ENCODE assay signal across 15 cellular contexts in the genomic region with DNA sequence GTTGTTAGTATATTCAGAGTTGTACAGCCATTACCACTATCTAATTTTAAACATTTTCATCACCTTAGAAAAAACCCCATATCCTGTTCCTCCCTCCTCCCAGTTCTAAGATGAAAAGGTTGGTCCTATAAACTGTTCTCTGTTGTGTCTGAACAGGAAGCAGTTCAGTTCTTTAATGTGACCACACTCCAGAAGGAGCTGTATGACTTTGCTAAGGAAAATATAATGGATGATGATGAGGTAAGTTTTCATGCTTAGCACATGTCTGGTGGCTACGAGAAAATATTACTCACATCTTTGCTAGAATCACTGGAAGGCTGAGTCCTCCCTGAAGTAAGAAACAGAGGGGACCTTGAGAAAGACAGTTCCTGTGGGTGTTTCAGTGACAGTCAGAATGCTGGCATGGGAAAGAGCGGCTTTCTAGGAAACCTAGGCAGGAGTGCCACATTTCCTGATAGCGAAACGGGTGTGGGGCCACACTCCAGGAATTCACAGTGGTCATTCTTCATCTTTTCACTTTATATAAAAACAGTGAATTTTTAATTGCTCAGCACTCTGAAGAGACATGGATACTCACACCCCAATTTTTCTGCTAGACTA. TPM values are rescaled to one million over a fixed set of nuclear protein-coding genes. Genes with fewer than 3 reads are reported as not detected.
A peak's percentile ranks its signal among the peaks of the same experiment; 100 is the strongest.
DNase-seq lines count a peak whose midpoint lies in the region; ATAC-seq and TF ChIP-seq lines count a peak whose summit lies in the region.
"Had no signal": no experiment of that assay in that cellular context is flagged by ENCODE, and none has a peak within 500 bp of the region (broad histone marks: within the 10 kb centered on the region; RNA-seq: fewer than 3 reads in every experiment).

No MANE protein-coding gene starts in this region.

- intact Hi-C loops in adrenal gland (cut with DNase I), result loop anchor here in 1 of 2 donors (5.0 kb wide), 1 partner anchor 238 kb away; no protein-coding TSS in a partner anchor

- H3K9me3 ChIP-seq in adrenal gland (replicated peaks in 1 of 3), result no peaks in the 10 kb centered on the region
- H3K9me3 ChIP-seq: lower lobe of right lung, right lobe of liver had no signal

- no peaks in the 10 kb centered on the region for H3K27me3 ChIP-seq in adrenal gland
- H3K27me3 ChIP-seq: right lobe of liver had no signal

- ATAC-seq in GM18519 (IDR thresholded peaks at IDR 0.05; ENCODE audit: low FRiP score, unreplicated experiment), result peak; percentile 36
- peak; percentile 64 for ATAC-seq in HG02870 (IDR thresholded peaks at IDR 0.05; ENCODE audit: unreplicated experiment)
- no peak for ATAC-seq in GM21723 (IDR thresholded peaks at IDR 0.05; ENCODE audit: unreplicated experiment)
- ATAC-seq: CD8-positive, alpha-beta T cell; lower lobe of right lung; right lobe of liver had no signal

- no peaks in the 10 kb centered on the region for H3K4me1 ChIP-seq in adrenal gland (replicated peaks in 1 of 2)
- H3K4me1 ChIP-seq: lower lobe of right lung, right lobe of liver had no signal

- no peak overlapping the region for H3K4me3 ChIP-seq in adrenal gland
- H3K4me3 ChIP-seq: lower lobe of right lung, right lobe of liver had no signal

- TF ChIP-seq POLR2A in adrenal gland (IDR thresholded peaks at IDR 0.05), result no peak

- TF ChIP-seq CTCF in adrenal gland (IDR thresholded peaks at IDR 0.05), result no peak

- peaks cover 0 to 54% of the 10 kb centered on the region in 2 donors for H3K36me3 ChIP-seq in adrenal gland (replicated peaks in 1 of 2)

- 33 to 60% (median 38%) methylated on average over 4 of the region's 4 CpGs for WGBS in adrenal gland, 4 donors

- peak in 5 of 7 donors; percentile 42 to 63 (median 53) for DNase-seq in adrenal gland
- peak; percentile 57 for DNase-seq in kidney tubule cell (ENCODE audit: low spot score)
- no peak for DNase-seq in medulla oblongata (ENCODE audit: extremely low spot score)
- DNase-seq in NK-92 (lab: John Stamatoyannopoulos, UW; ENCODE audit: unreplicated experiment), result no peak
- DNase-seq: CD8-positive, alpha-beta T cell; erythroblast; GF-D8; lower lobe of right lung; NCI-H1417 treated with DMSO at 0.1 percent for 48 hours; NCI-H446 treated with DMSO at 0.1 percent for 48 hours; OCI-M1; right lobe of liver had no signal

- peak overlapping the region in 2 of 5 donors; percentile 5 to 39 for H3K27ac ChIP-seq in adrenal gland
- H3K27ac ChIP-seq: lower lobe of right lung, right lobe of liver had no signal

RNA-seq across cellular contexts. Expression of a gene that starts 20.3 kb away (rescaled TPM):
- 100 to 1,000 TPM; 154 to 677 (median 337) TPM for total RNA-seq in adrenal gland
- polyA plus RNA-seq in adrenal gland, result 100 to 1,000 TPM in 1 of 3 donors, 10 to 100 TPM in 2; 64.5 to 147 (median 87.4) TPM

RNA-seq across cellular contexts. Expression of a gene that starts 37.2 kb away (rescaled TPM):
- total RNA-seq in adrenal gland, result 100 to 1,000 TPM in 4 of 8 donors, 10 to 100 TPM in 4; 67.6 to 182 (median 101) TPM
- polyA plus RNA-seq in adrenal gland, result 10 to 100 TPM; 10.8 to 59.3 (median 13.2) TPM

RNA-seq across cellular contexts. Expression of a gene that starts 37.2 kb away (rescaled TPM):
- total RNA-seq in adrenal gland, result 10 to 100 TPM in 1 of 8 donors, 1 to 10 TPM in 7; 3.3 to 10.1 (median 7.3) TPM
- 1 to 10 TPM in 1 of 3 donors, under 1 TPM in 2; 0.17 to 1.3 (median 0.80) TPM for polyA plus RNA-seq in adrenal gland

Comparison
In these comparisons a context has a peak if more than half of its experiments do, and no peak if none do; other contexts are left out.
1. DNase-seq: peak in adrenal gland (5 of 7) and kidney tubule cell (single experiment); none in medulla oblongata (single experiment) and NK-92 (single experiment).